ENCODE assay signal across 8 cellular contexts in genomic region chr5:171387255-171387969, GRCh38. TPM values are rescaled to one million over a fixed set of nuclear protein-coding genes. Genes with fewer than 3 reads are reported as not detected.
A peak's percentile ranks its signal among the peaks of the same experiment; 100 is the strongest.
DNase-seq lines count a peak whose midpoint lies in the region; ATAC-seq and TF ChIP-seq lines count a peak whose summit lies in the region.

Gene NPM1 (plus strand): TSS chr5:171387849. CDS start chr5:171387949, 100 bp downstream.

- in situ Hi-C loops in GM13976 (cut with MboI; ENCODE audit: low sequenced_read_pairs, unreplicated experiment), result no loop called here

- H3K27ac ChIP-seq in heart right ventricle, result peak within 1 kb of the TSS; percentile 79 to 95 (median 90)
- peak within 1 kb of the TSS; percentile 89 to 95 (median 92) for H3K27ac ChIP-seq in upper lobe of left lung

- H3K36me3 ChIP-seq in heart right ventricle (peaks cover 0 to 24% (median 5%) of the 10 kb centered on the region in 9 donors), upper lobe of left lung (peaks cover 0 to 17% (median 12%) of the 10 kb centered on the region in 4 donors)

- no peaks in the 10 kb centered on the region for H3K9me3 ChIP-seq in heart right ventricle
- H3K9me3 ChIP-seq in upper lobe of left lung, result no peaks in the 10 kb centered on the region

- ATAC-seq in HG02870 (IDR thresholded peaks at IDR 0.05; ENCODE audit: unreplicated experiment), result peak; percentile 73
- ATAC-seq in heart right ventricle, result peak; percentile 96 to 99 (median 98)
- peak; percentile 97 to 99 for ATAC-seq in upper lobe of left lung (ENCODE audit: low FRiP score in 2 of 2)

- H3K27me3 ChIP-seq in heart right ventricle (no peaks in the 10 kb centered on the region), upper lobe of left lung (no peaks in the 10 kb centered on the region)

- H3K4me3 ChIP-seq in heart right ventricle (peak within 1 kb of the TSS; percentile 61 to 97 (median 86)), upper lobe of left lung (peak within 1 kb of the TSS; percentile 81 to 96 (median 90))

- intact Hi-C loops in T-helper 1 cell treated with Interleukin-12 subunit alpha and Interleukin-12 subunit beta and Interleukin-4 antibody, amounts not matched to agents 30 ng/mL and 1 ng/mL, for 36 hours (cut with micrococcal nuclease), result loop anchor here (1.0 to 5.0 kb wide), 12 partner anchors 619 to 1941 kb away; partner anchors contain the start of genes ATP6V0E1, BNIP1, FBXW11 and RPL26L1
- intact Hi-C loops in heart right ventricle (cut with DNase I) (no loop called here), posterior cingulate gyrus (cut with DNase I) (no loop called here)

- TF ChIP-seq POLR2A in upper lobe of left lung (IDR thresholded peaks at IDR 0.05), result peak in 3 of 4 donors; percentile 86 to 96 (median 90)

- peak; percentile 100 for DNase-seq in GM13976 (ENCODE audit: low spot score)
- DNase-seq in NCI-H146 treated with DMSO at 0.1 percent for 48 hours (lab: John Stamatoyannopoulos, UW; ENCODE audit: unreplicated experiment), result peak; percentile 91
- DNase-seq in amniotic epithelial cell (ENCODE audit: low read depth), result peak; percentile 98
- DNase-seq in heart right ventricle, result peak; percentile 97 to 98
- peak; percentile 90 to 99 (median 94) for DNase-seq in posterior cingulate gyrus
- peak; percentile 96 to 98 for DNase-seq in upper lobe of left lung

- WGBS in heart right ventricle, 2 donors, result 0 to 1% methylated on average over 58 to 60 of the region's 60 CpGs
- 0 to 1% methylated on average over 56 to 58 of the region's 60 CpGs for WGBS in upper lobe of left lung, 2 donors

- no peak for TF ChIP-seq CTCF in GM13976 (IDR thresholded peaks at IDR 0.05; ENCODE audit: borderline replicate concordance, control extremely low read depth, extremely low read depth, insufficient read depth, missing control alignments)
- TF ChIP-seq CTCF in heart right ventricle (IDR thresholded peaks at IDR 0.05), result no peak
- no peak for TF ChIP-seq CTCF in upper lobe of left lung (IDR thresholded peaks at IDR 0.05)

- TF ChIP-seq EP300 in upper lobe of left lung (IDR thresholded peaks at IDR 0.05), result no peak

- H3K4me1 ChIP-seq in heart right ventricle (peaks cover 0 to 49% (median 38%) of the 10 kb centered on the region in 9 donors), upper lobe of left lung (peaks cover 20 to 47% (median 29%) of the 10 kb centered on the region in 4 donors)

RNA-seq across cellular contexts. Expression of gene NPM1, which starts in this region (rescaled TPM):
- 1,137 and 1,138 TPM in 2 replicates for total RNA-seq in T-helper 1 cell treated with Interleukin-12 subunit alpha and Interleukin-12 subunit beta and Interleukin-4 antibody, amounts not matched to agents 30 ng/mL and 1 ng/mL, for 36 hours
- 100 to 1,000 TPM; 364 to 529 (median 465) TPM for total RNA-seq in heart right ventricle
- 1,000 to 10,000 TPM in 1 of 2 donors, 100 to 1,000 TPM in 1; 248 to 1,064 TPM for polyA plus RNA-seq in heart right ventricle
- total RNA-seq in upper lobe of left lung, result 100 to 1,000 TPM; 289 to 646 (median 517) TPM

Comparison
In these comparisons a context has a peak if more than half of its experiments do, and no peak if none do; other contexts are left out.
1. Peak in every context shown above with its lines: DNase-seq, ATAC-seq, H3K4me3 ChIP-seq and H3K27ac ChIP-seq.